1 cellular context compared by ENCODE assay signal in genomic region chr9:133713211-133713959, GRCh38.
TF ChIP-seq lines count a peak whose summit lies in the region.

No MANE protein-coding gene starts in this region.

TF ChIP-seq in WTC11, 78 proteins besides CTCF, POLR2A, EP300 and RAD21 (continued from another document):
- TF ChIP-seq ZNF532 (CRISPR knock-in tag; IDR thresholded peaks at IDR 0.05; ENCODE audit: borderline replicate concordance) = no peak
- no peak for TF ChIP-seq FOXP1 (CRISPR knock-in tag; IDR thresholded peaks at IDR 0.05; ENCODE audit: borderline replicate concordance)
- TF ChIP-seq, protein P1, sequence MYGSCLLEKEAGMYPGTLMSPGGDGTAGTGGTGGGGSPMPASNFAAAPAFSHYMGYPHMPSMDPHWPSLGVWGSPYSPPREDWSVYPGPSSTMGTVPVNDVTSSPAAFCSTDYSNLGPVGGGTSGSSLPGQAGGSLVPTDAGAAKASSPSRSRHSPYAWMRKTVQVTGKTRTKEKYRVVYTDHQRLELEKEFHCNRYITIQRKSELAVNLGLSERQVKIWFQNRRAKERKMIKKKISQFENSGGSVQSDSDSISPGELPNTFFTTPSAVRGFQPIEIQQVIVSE (CRISPR knock-in tag; IDR thresholded peaks at IDR 0.05; ENCODE audit: borderline replicate concordance) = no peak
- no peak for TF ChIP-seq E2F5 (CRISPR knock-in tag; IDR thresholded peaks at IDR 0.05)
- no peak for TF ChIP-seq TEAD1 (CRISPR knock-in tag; IDR thresholded peaks at IDR 0.05)
- no peak for TF ChIP-seq ATF6 (CRISPR knock-in tag; IDR thresholded peaks at IDR 0.05)
- TF ChIP-seq AR (CRISPR knock-in tag; IDR thresholded peaks at IDR 0.05) = no peak
- no peak for TF ChIP-seq ZNF121 (CRISPR knock-in tag; IDR thresholded peaks at IDR 0.05)
- TF ChIP-seq RORB (CRISPR knock-in tag; IDR thresholded peaks at IDR 0.05) = no peak
- no peak for TF ChIP-seq FOXK1 (CRISPR knock-in tag; IDR thresholded peaks at IDR 0.05)
- no peak for TF ChIP-seq PRRX2 (CRISPR knock-in tag; IDR thresholded peaks at IDR 0.05)
